ENCODE assay signal across 23 cellular contexts in genomic region chr3:128073185-128073725, GRCh38. TPM values are rescaled to one million over a fixed set of nuclear protein-coding genes. Genes with fewer than 3 reads are reported as not detected.
DNase-seq lines count a peak whose midpoint lies in the region; ATAC-seq, FAIRE-seq and TF ChIP-seq lines count a peak whose summit lies in the region.
"Had no signal": no experiment of that assay in that cellular context is flagged by ENCODE, and none has a peak within 500 bp of the region (broad histone marks: within the 10 kb centered on the region; RNA-seq: fewer than 3 reads in every experiment).

No MANE protein-coding gene starts in this region.

- H3K36me3 Mint-ChIP-seq in CD14-positive monocyte = peaks cover 30 to 46% of the 10 kb centered on the region in 2 donors
- peaks cover 25% of the 10 kb centered on the region for H3K36me3 Mint-ChIP-seq in activated CD8-positive, alpha-beta T cell treated with anti-CD3 and anti-CD28 coated beads, Interleukin-2, amount 10 ng/mL, durations not matched to agents 7 days and 5 days (ENCODE audit: low read depth)

- no peaks in the 10 kb centered on the region for H3K9me3 Mint-ChIP-seq in CD14-positive monocyte
- H3K9me3 Mint-ChIP-seq in activated CD8-positive, alpha-beta T cell treated with anti-CD3 and anti-CD28 coated beads, Interleukin-2, amount 10 ng/mL, durations not matched to agents 7 days and 5 days (ENCODE audit: insufficient read depth) = no peaks in the 10 kb centered on the region
- H3K9me3 Mint-ChIP-seq: nephron progenitor cell; stimulated activated naive CD8-positive, alpha-beta T cell treated with anti-CD3 and anti-CD28 coated beads, Interleukin-15, Interleukin-2, amounts not matched to agents 100 ng/mL and 50 ng/mL, for 24 hours had no signal

- H3K27me3 Mint-ChIP-seq in CD14-positive monocyte (ENCODE audit: low read depth in 3 of 3) = peaks cover 0 to 2% (median 0%) of the 10 kb centered on the region in 3 donors
- no peaks in the 10 kb centered on the region for H3K27me3 Mint-ChIP-seq in activated CD8-positive, alpha-beta T cell treated with anti-CD3 and anti-CD28 coated beads, Interleukin-2, amount 10 ng/mL, durations not matched to agents 7 days and 5 days (ENCODE audit: low read depth)
- H3K27me3 Mint-ChIP-seq: activated CD4-positive, alpha-beta T cell treated with anti-CD3 and anti-CD28 coated beads for 36 hours; stimulated activated naive CD8-positive, alpha-beta T cell treated with anti-CD3 and anti-CD28 coated beads, Interleukin-15, Interleukin-2, amounts not matched to agents 100 ng/mL and 50 ng/mL, for 24 hours had no signal

- FAIRE-seq in endothelial cell of umbilical vein (lab: Jason Lieb, UNC) = no peak
- FAIRE-seq: GM12892 had no signal

- H3K27ac ChIP-seq in endothelial cell of umbilical vein (ENCODE audit: insufficient read depth, low read depth, low read length) = peak overlapping the region; percentile 77
- H3K27ac ChIP-seq: HL-60, SJSA1 had no signal

- no peak overlapping the region for H3K4me3 Mint-ChIP-seq in CD14-positive monocyte
- H3K4me3 Mint-ChIP-seq in activated CD8-positive, alpha-beta T cell treated with anti-CD3 and anti-CD28 coated beads, Interleukin-2, amount 10 ng/mL, durations not matched to agents 7 days and 5 days = no peak overlapping the region
- H3K4me3 Mint-ChIP-seq: activated CD4-positive, alpha-beta T cell treated with anti-CD3 and anti-CD28 coated beads for 36 hours; nephron progenitor cell; stimulated activated naive CD8-positive, alpha-beta T cell treated with anti-CD3 and anti-CD28 coated beads, Interleukin-15, Interleukin-2, amounts not matched to agents 100 ng/mL and 50 ng/mL, for 24 hours had no signal

- no TSS peak for BruUV-seq in endothelial cell of umbilical vein (replicated peaks; lab: Mats Ljungman, UMichigan)

- peak overlapping the region in 5 of 7 donors; percentile 30 to 83 (median 56) for H3K27ac Mint-ChIP-seq in CD14-positive monocyte
- no peak overlapping the region for H3K27ac Mint-ChIP-seq in activated CD8-positive, alpha-beta T cell treated with anti-CD3 and anti-CD28 coated beads, Interleukin-2, amount 10 ng/mL, durations not matched to agents 7 days and 5 days
- H3K27ac Mint-ChIP-seq: activated CD4-positive, alpha-beta T cell treated with anti-CD3 and anti-CD28 coated beads for 36 hours; nephron progenitor cell; stimulated activated naive CD8-positive, alpha-beta T cell treated with anti-CD3 and anti-CD28 coated beads, Interleukin-15, Interleukin-2, amounts not matched to agents 100 ng/mL and 50 ng/mL, for 24 hours had no signal

- peaks cover 20% of the 10 kb centered on the region for H3K79me2 ChIP-seq in endothelial cell of umbilical vein (ENCODE audit: control insufficient read depth, insufficient read depth, low read length)

- DNase-seq in CD14-positive monocyte (ENCODE audit: low spot score) (no peak), NCI-H69 (lab: John Stamatoyannopoulos, UW) (peak; percentile 1), endothelial cell of umbilical vein (ENCODE audit: low read depth, low spot score) (no peak), sciatic nerve (ENCODE audit: low spot score) (peak; percentile 50), NCI-H2171 treated with DMSO at 0.1 percent for 48 hours (lab: John Stamatoyannopoulos, UW) (no peak)
- no peak for DNase-seq in activated CD8-positive, alpha-beta T cell treated with anti-CD3 and anti-CD28 coated beads, Interleukin-2, amount 10 ng/mL, durations not matched to agents 7 days and 5 days
- DNase-seq: activated CD4-positive, alpha-beta T cell treated with anti-CD3 and anti-CD28 coated beads for 36 hours; activated naive CD4-positive, alpha-beta T cell; cortex of kidney; GDM1; glutamatergic neuron; GOT3; KG1; mesendoderm; NCI-H2081; NCI-H510A treated with DMSO at 0.1 percent for 48 hours; nephron progenitor cell had no signal

- intact Hi-C loops in CD14-positive monocyte (cut with micrococcal nuclease) = loop anchor here in 1 of 2 donors (10.0 kb wide), 4 partner anchors 398 to 542 kb away; partner anchors contain the start of gene ABTB1
- intact Hi-C loops in endothelial cell of umbilical vein (cut with micrococcal nuclease) = loop anchor here (2.0 kb wide), 1 partner anchor 18 kb away; no protein-coding TSS in a partner anchor
- intact Hi-C loops in sciatic nerve (cut with DNase I) = loop anchor here (10.0 kb wide), 1 partner anchor 432 kb away; no protein-coding TSS in a partner anchor

- dilution Hi-C loops in endothelial cell of umbilical vein (cut with MboI; ENCODE audit: extremely low pct_ligation_motif_present, low sequenced_read_pairs) = no loop called here

- H3K4me1 Mint-ChIP-seq in CD14-positive monocyte = peaks cover 33% of the 10 kb centered on the region
- peaks cover 12% of the 10 kb centered on the region for H3K4me1 Mint-ChIP-seq in activated CD8-positive, alpha-beta T cell treated with anti-CD3 and anti-CD28 coated beads, Interleukin-2, amount 10 ng/mL, durations not matched to agents 7 days and 5 days (ENCODE audit: low read depth)

- H2AFZ ChIP-seq in endothelial cell of umbilical vein (ENCODE audit: low read depth, low read length) = no peak overlapping the region

- H3K4me2 ChIP-seq in endothelial cell of umbilical vein (ENCODE audit: insufficient read depth, low read length) = peak overlapping the region; percentile 65

- CTCF ChIA-PET in endothelial cell of umbilical vein (lab: Charles Lee) = interaction anchor here (0.7 to 2.2 kb wide), 15 partner anchors 13 to 498 kb away, joined by 3 to 44 read pairs (median 4); partner anchors contain the start of gene RUVBL1
- CTCF ChIA-PET in activated CD8-positive, alpha-beta T cell treated with anti-CD3 and anti-CD28 coated beads, Interleukin-2, amount 10 ng/mL, durations not matched to agents 7 days and 5 days (lab: Charles Lee) = interaction anchor here (0.8 to 2.0 kb wide), 6 partner anchors 8 to 81 kb away, joined by 3 to 17 read pairs (median 4); partner anchors contain the start of gene RUVBL1

- no peaks in the 10 kb centered on the region for H3K9me3 ChIP-seq in endothelial cell of umbilical vein (replicated peaks; ENCODE audit: control insufficient read depth, insufficient read depth, low read length)
- H3K9me3 ChIP-seq: SJSA1 had no signal

- H3K9me1 ChIP-seq in endothelial cell of umbilical vein (replicated peaks; ENCODE audit: control insufficient read depth, extremely low read depth, insufficient read depth, low read length) = no peaks in the 10 kb centered on the region

- POLR2A ChIA-PET in endothelial cell of umbilical vein (lab: Charles Lee) = interaction anchor here (1.1 kb wide), 1 partner anchor 806 kb away, joined by 4 read pairs; the partner anchor contains the start of gene ACAD9
- POLR2A ChIA-PET in activated CD8-positive, alpha-beta T cell treated with anti-CD3 and anti-CD28 coated beads, Interleukin-2, amount 10 ng/mL, durations not matched to agents 7 days and 5 days (lab: Charles Lee) = interaction anchor here (0.6 to 1.6 kb wide), 2 partner anchors 13 to 16 kb away, joined by 3 read pairs; no protein-coding TSS in a partner anchor

- peak; percentile 20 for TF ChIP-seq POLR2A in endothelial cell of umbilical vein (IDR thresholded peaks at IDR 0.05; ENCODE audit: low read depth, low read length)

- no peaks in the 10 kb centered on the region for H3K27me3 ChIP-seq in endothelial cell of umbilical vein (ENCODE audit: control insufficient read depth in 2 of 2, insufficient read depth in 2 of 2, low read length in 2 of 2)
- H3K27me3 ChIP-seq: SJSA1 had no signal

- TF ChIP-seq CTCF in CD14-positive monocyte (IDR thresholded peaks at IDR 0.05) = no peak
- TF ChIP-seq CTCF in endothelial cell of umbilical vein (IDR thresholded peaks at IDR 0.05; ENCODE audit: extremely low read depth in 1 of 2, insufficient read depth in 1 of 2, low read depth in 1 of 2, low read length in 2 of 2) = no peak

- no peak for ATAC-seq in sciatic nerve
- no peak for ATAC-seq in activated CD8-positive, alpha-beta T cell treated with anti-CD3 and anti-CD28 coated beads, Interleukin-2, amount 10 ng/mL, durations not matched to agents 7 days and 5 days
- ATAC-seq in GM19023 (IDR thresholded peaks at IDR 0.05; ENCODE audit: unreplicated experiment) = no peak
- ATAC-seq: activated CD4-positive, alpha-beta T cell treated with anti-CD3 and anti-CD28 coated beads for 36 hours; esophagus mucosa had no signal

- no peak overlapping the region for H3K4me3 ChIP-seq in endothelial cell of umbilical vein (replicated peaks in 1 of 3; ENCODE audit: insufficient read depth in 1 of 3, low read depth in 1 of 3, low read length in 3 of 3)
- H3K4me3 ChIP-seq: SJSA1 had no signal

- H3K9ac ChIP-seq in endothelial cell of umbilical vein (replicated peaks; ENCODE audit: extremely low read depth, insufficient read depth, low read length) = peak overlapping the region; percentile 26

- no peaks in the 10 kb centered on the region for H4K20me1 ChIP-seq in endothelial cell of umbilical vein (replicated peaks; ENCODE audit: control insufficient read depth, extremely low read depth, insufficient read depth, low read length)

- H3K4me1 ChIP-seq in endothelial cell of umbilical vein (ENCODE audit: control insufficient read depth, extremely low read depth, insufficient read depth, low read length) = peaks cover 46% of the 10 kb centered on the region

- peaks cover 27 to 42% of the 10 kb centered on the region in 2 experiments for H3K36me3 ChIP-seq in endothelial cell of umbilical vein (ENCODE audit: control insufficient read depth in 2 of 2, extremely low read depth in 1 of 2, insufficient read depth in 2 of 2, low read length in 2 of 2)

RNA-seq across cellular contexts. Expression of gene SEC61A1, which starts 21.0 kb away (rescaled TPM):
- polyA plus RNA-seq in CD14-positive monocyte (100 to 1,000 TPM; 114 to 136 TPM), endothelial cell of umbilical vein (307 and 338 TPM in 2 replicates)
- total RNA-seq in endothelial cell of umbilical vein (280 and 312 TPM in 2 replicates), sciatic nerve (124 TPM)
- 192 and 202 TPM in 2 replicates for polyA plus RNA-seq in endothelial cell of umbilical vein (2011; cell fraction: cytosol; rRNA removed)
- 211 and 214 TPM in 2 replicates for polyA plus RNA-seq in endothelial cell of umbilical vein (2011; cell fraction: nucleus; rRNA removed)
- polyA plus RNA-seq in endothelial cell of umbilical vein (2012) = 223 and 292 TPM in 2 replicates
- polyA minus RNA-seq in endothelial cell of umbilical vein = 648 and 737 TPM in 2 replicates
- polyA minus RNA-seq in endothelial cell of umbilical vein (2011; cell fraction: cytosol; rRNA and poly(A)+ RNA removed) = 112 TPM
- polyA minus RNA-seq in endothelial cell of umbilical vein (2011; cell fraction: nucleus; rRNA and poly(A)+ RNA removed) = 135 and 185 TPM in 2 replicates
- total RNA-seq in activated CD8-positive, alpha-beta T cell treated with anti-CD3 and anti-CD28 coated beads, Interleukin-2, amount 10 ng/mL, durations not matched to agents 7 days and 5 days = 100 to 1,000 TPM; 146 to 148 TPM

RNA-seq across cellular contexts. Expression of gene RUVBL1, which starts 50.4 kb away (rescaled TPM):
- polyA plus RNA-seq in CD14-positive monocyte (10 to 100 TPM; 14.4 to 16.2 TPM), endothelial cell of umbilical vein (42.9 and 52.5 TPM in 2 replicates)
- total RNA-seq in endothelial cell of umbilical vein (57.0 and 58.5 TPM in 2 replicates), sciatic nerve (26.7 TPM)
- 72.7 and 90.5 TPM in 2 replicates for polyA plus RNA-seq in endothelial cell of umbilical vein (2011; cell fraction: cytosol; rRNA removed)
- polyA plus RNA-seq in endothelial cell of umbilical vein (2011; cell fraction: nucleus; rRNA removed) = 45.8 and 50.0 TPM in 2 replicates
- polyA plus RNA-seq in endothelial cell of umbilical vein (2012) = 60.0 and 79.1 TPM in 2 replicates
- 37.5 and 48.3 TPM in 2 replicates for polyA minus RNA-seq in endothelial cell of umbilical vein
- 60.8 TPM for polyA minus RNA-seq in endothelial cell of umbilical vein (2011; cell fraction: cytosol; rRNA and poly(A)+ RNA removed)
- polyA minus RNA-seq in endothelial cell of umbilical vein (2011; cell fraction: nucleus; rRNA and poly(A)+ RNA removed) = 17.9 and 20.0 TPM in 2 replicates
- total RNA-seq in activated CD8-positive, alpha-beta T cell treated with anti-CD3 and anti-CD28 coated beads, Interleukin-2, amount 10 ng/mL, durations not matched to agents 7 days and 5 days = 10 to 100 TPM; 57.3 to 57.4 TPM

Comparison
In these comparisons a context has a peak if more than half of its experiments do, and no peak if none do; other contexts are left out.
1. DNase-seq: peak in NCI-H69 (single experiment) and sciatic nerve (single experiment); none in CD14-positive monocyte (single experiment), endothelial cell of umbilical vein (single experiment), activated CD8-positive, alpha-beta T cell treated with anti-CD3 and anti-CD28 coated beads, Interleukin-2, amount 10 ng/mL, durations not matched to agents 7 days and 5 days (single experiment) and NCI-H2171 treated with DMSO at 0.1 percent for 48 hours (single experiment).